ENCODE assay signal across 1 cellular context in genomic region chr19:14091885-14092462, GRCh38.
TF ChIP-seq lines count a peak whose summit lies in the region.

No MANE protein-coding gene starts in this region.

TF ChIP-seq in SK-N-SH treated with all-trans-retinoic acid at 6 μM for 48 hours, 23 proteins besides CTCF, POLR2A, EP300 and RAD21 (continued from another document):
- TF ChIP-seq TSHZ2 (CRISPR knock-in tag; IDR thresholded peaks at IDR 0.05), result no peak
